8 cellular contexts compared by ENCODE assay signal in genomic region chr14:35532783-35533356, GRCh38. TPM values are rescaled to one million over a fixed set of nuclear protein-coding genes. Genes with fewer than 3 reads are reported as not detected.
A peak's percentile ranks its signal among the peaks of the same experiment; 100 is the strongest.
DNase-seq lines count a peak whose midpoint lies in the region; ATAC-seq and TF ChIP-seq lines count a peak whose summit lies in the region.

No MANE protein-coding gene starts in this region.

- peaks cover 70% of the 10 kb centered on the region for H3K27me3 Mint-ChIP-seq in activated T-cell treated with anti-CD3 and anti-CD28 coated beads, Interleukin-2, amount 50 U/mL, for 72 hours (ENCODE audit: low read depth)

- TF ChIP-seq CTCF in SU-DHL-6 (IDR thresholded peaks at IDR 0.05; ENCODE audit: insufficient read depth, low read length, poor library complexity, severe bottlenecking), result no peak

- H3K9me2 ChIP-seq in SU-DHL-6 (replicated peaks; ENCODE audit: insufficient read depth, low read length), result no peaks in the 10 kb centered on the region

- H3K27me3 ChIP-seq in SU-DHL-6 (ENCODE audit: low read length) (no peaks in the 10 kb centered on the region), right cardiac atrium (ENCODE audit: control insufficient read depth, insufficient read depth) (peaks cover 2% of the 10 kb centered on the region), subcutaneous abdominal adipose tissue (ENCODE audit: control insufficient read depth in 5 of 5, insufficient read depth in 4 of 5, low read length in 5 of 5) (peaks cover 14 to 47% (median 28%) of the 10 kb centered on the region in 5 donors)

- peak overlapping the region; percentile 78 to 87 for H3K4me3 Mint-ChIP-seq in activated T-cell treated with anti-CD3 and anti-CD28 coated beads, Interleukin-2, amount 50 U/mL, for 72 hours

- no peaks in the 10 kb centered on the region for H3K36me3 Mint-ChIP-seq in activated T-cell treated with anti-CD3 and anti-CD28 coated beads, Interleukin-2, amount 50 U/mL, for 72 hours (ENCODE audit: insufficient read depth in 2 of 2)

- peak overlapping the region; percentile 79 for H3K4me2 ChIP-seq in SU-DHL-6 (ENCODE audit: low read depth, low read length, poor library complexity, severe bottlenecking)

- WGBS in right cardiac atrium, result 12% methylated on average over 6 of the region's 6 CpGs

- H3F3A ChIP-seq in SU-DHL-6 (ENCODE audit: insufficient read depth), result no peaks in the 10 kb centered on the region

- H4K20me1 ChIP-seq in SU-DHL-6 (ENCODE audit: low read depth, low read length), result no peaks in the 10 kb centered on the region

- H3K36me3 ChIP-seq in SU-DHL-6 (ENCODE audit: low read length), result no peaks in the 10 kb centered on the region
- no peaks in the 10 kb centered on the region for H3K36me3 ChIP-seq in subcutaneous abdominal adipose tissue (ENCODE audit: control insufficient read depth in 5 of 5, insufficient read depth in 5 of 5, low read length in 5 of 5)

- H3K9ac ChIP-seq in SU-DHL-6 (ENCODE audit: low read length) (peak overlapping the region; percentile 63), subcutaneous abdominal adipose tissue (ENCODE audit: low read length in 5 of 5) (no peak overlapping the region)

- peaks cover 4% of the 10 kb centered on the region for H3K4me1 ChIP-seq in right cardiac atrium (ENCODE audit: control insufficient read depth, insufficient read depth, low read length)
- H3K4me1 ChIP-seq in subcutaneous abdominal adipose tissue (ENCODE audit: control insufficient read depth in 5 of 5, insufficient read depth in 5 of 5, low read length in 5 of 5), result peaks cover 0 to 29% (median 28%) of the 10 kb centered on the region in 5 donors

- intact Hi-C loops in right cardiac atrium (cut with DNase I), result no loop called here

- peak in 1 of 2 donors; percentile 1 for ATAC-seq in activated T-cell treated with anti-CD3 and anti-CD28 coated beads, Interleukin-2, amount 50 U/mL, for 72 hours (replicated peaks in 1 of 2)
- no peak for ATAC-seq in right cardiac atrium
- no peak for ATAC-seq in GM18858 (IDR thresholded peaks at IDR 0.05; ENCODE audit: unreplicated experiment)

- peaks cover 12% of the 10 kb centered on the region for H3K4me1 Mint-ChIP-seq in activated T-cell treated with anti-CD3 and anti-CD28 coated beads, Interleukin-2, amount 50 U/mL, for 72 hours (ENCODE audit: low read depth)

- H3K27ac Mint-ChIP-seq in activated T-cell treated with anti-CD3 and anti-CD28 coated beads, Interleukin-2, amount 50 U/mL, for 72 hours, result no peak overlapping the region

- no peaks in the 10 kb centered on the region for H3K79me2 ChIP-seq in SU-DHL-6 (ENCODE audit: insufficient read depth, low read length)

- H3K9me3 Mint-ChIP-seq in activated T-cell treated with anti-CD3 and anti-CD28 coated beads, Interleukin-2, amount 50 U/mL, for 72 hours, result no peaks in the 10 kb centered on the region

- H3K27ac ChIP-seq in SU-DHL-6 (ENCODE audit: low read depth, low read length) (no peak overlapping the region), right cardiac atrium (ENCODE audit: low read length) (no peak overlapping the region), subcutaneous abdominal adipose tissue (ENCODE audit: low read depth, low read length) (no peak overlapping the region)

- H3K9me3 ChIP-seq in SU-DHL-6 (ENCODE audit: insufficient read depth, low read length), result no peaks in the 10 kb centered on the region
- no peaks in the 10 kb centered on the region for H3K9me3 ChIP-seq in right cardiac atrium (ENCODE audit: control insufficient read depth, low read length)
- no peaks in the 10 kb centered on the region for H3K9me3 ChIP-seq in subcutaneous abdominal adipose tissue (ENCODE audit: control insufficient read depth in 5 of 5, low read length in 5 of 5)

- H3K4me3 ChIP-seq in SU-DHL-6 (ENCODE audit: insufficient read depth, low read length, poor library complexity, severe bottlenecking) (peak overlapping the region; percentile 91), right cardiac atrium (ENCODE audit: low read length) (peak overlapping the region; percentile 47), subcutaneous abdominal adipose tissue (ENCODE audit: low read depth in 1 of 5, low read length in 5 of 5) (peak overlapping the region; percentile 2 to 81 (median 62))

- DNase-seq in activated T-cell treated with anti-CD3 and anti-CD28 coated beads, Interleukin-2, amount 50 U/mL, for 72 hours, result peak in 1 of 2 donors; percentile 2
- no peak for DNase-seq in activated T-cell treated with anti-CD3 and anti-CD28 coated beads, Interleukin-2, amount 50 U/mL, for 48 hours
- DNase-seq in right cardiac atrium (no peak), C1 segment of cervical spinal cord (lab: John Stamatoyannopoulos, UW) (no peak), mucosa of gallbladder (ENCODE audit: low spot score) (no peak)

- peak overlapping the region; percentile 98 for H2AFZ ChIP-seq in SU-DHL-6 (ENCODE audit: low read depth, low read length, severe bottlenecking)

RNA-seq across cellular contexts. Expression of gene INSM2, which starts 1.1 kb away (rescaled TPM):
- total RNA-seq in activated T-cell treated with anti-CD3 and anti-CD28 coated beads, Interleukin-2, amount 50 U/mL, for 72 hours, result under 1 TPM in 1 of 2 donors, not detected in 1; 0.16 TPM
- not detected for total RNA-seq in right cardiac atrium
- not detected for polyA plus RNA-seq in right cardiac atrium
- total RNA-seq in mucosa of gallbladder, result not detected
